ENCODE assay signal across 17 cellular contexts in genomic region chr3:56864886-56865527, GRCh38.
A peak's percentile ranks its signal among the peaks of the same experiment; 100 is the strongest.
DNase-seq lines count a peak whose midpoint lies in the region; ATAC-seq lines count a peak whose summit lies in the region.
"Had no signal": no experiment of that assay in that cellular context is flagged by ENCODE, and none has a peak within 500 bp of the region (broad histone marks: within the 10 kb centered on the region; RNA-seq: fewer than 3 reads in every experiment).

No MANE protein-coding gene starts in this region.

- H3K9me3 ChIP-seq in CD4-positive, CD25-positive, alpha-beta regulatory T cell (ENCODE audit: control insufficient read depth in 2 of 2, low read length in 2 of 2), result no peaks in the 10 kb centered on the region
- H3K9me3 ChIP-seq: BLaER1, Caco-2, HAP-1 had no signal

- H3K27ac Mint-ChIP-seq in CD4-positive, CD25-positive, alpha-beta regulatory T cell, result peak overlapping the region in 2 of 3 donors; percentile 14 to 44
- H3K27ac Mint-ChIP-seq in activated naive CD8-positive, alpha-beta T cell, result peak overlapping the region; percentile 71
- H3K27ac Mint-ChIP-seq in naive thymus-derived CD8-positive, alpha-beta T cell, result peak overlapping the region in 6 of 10 donors; percentile 15 to 57 (median 36)

- H3K4me1 Mint-ChIP-seq in CD4-positive, CD25-positive, alpha-beta regulatory T cell, result peaks cover 56 to 78% (median 67%) of the 10 kb centered on the region in 4 donors
- peaks cover 83% of the 10 kb centered on the region for H3K4me1 Mint-ChIP-seq in activated naive CD8-positive, alpha-beta T cell (ENCODE audit: low read depth)
- H3K4me1 Mint-ChIP-seq in naive thymus-derived CD8-positive, alpha-beta T cell, result peaks cover 34 to 81% (median 59%) of the 10 kb centered on the region in 4 donors

- no peak overlapping the region for H3K4me3 ChIP-seq in CD4-positive, CD25-positive, alpha-beta regulatory T cell (ENCODE audit: low read depth, low read length)
- H3K4me3 ChIP-seq: BLaER1, HAP-1 had no signal

- no peaks in the 10 kb centered on the region for H3K27me3 ChIP-seq in CD4-positive, CD25-positive, alpha-beta regulatory T cell (ENCODE audit: control insufficient read depth, insufficient read depth, low read length)
- H3K27me3 ChIP-seq: BLaER1 had no signal

- no peak for ATAC-seq in CD4-positive, CD25-positive, alpha-beta regulatory T cell (ENCODE audit: low read depth in 2 of 2)
- ATAC-seq in naive thymus-derived CD8-positive, alpha-beta T cell, result no peak
- ATAC-seq in HG02938 (IDR thresholded peaks at IDR 0.05; ENCODE audit: unreplicated experiment), result no peak
- no peak for ATAC-seq in GM21528 (IDR thresholded peaks at IDR 0.05; ENCODE audit: low FRiP score, unreplicated experiment)
- no peak for ATAC-seq in HG03354 (IDR thresholded peaks at IDR 0.05; ENCODE audit: poor library complexity, severe bottlenecking, unreplicated experiment)
- ATAC-seq: Panc1 had no signal

- H3K4me3 Mint-ChIP-seq in CD4-positive, CD25-positive, alpha-beta regulatory T cell, result no peak overlapping the region
- no peak overlapping the region for H3K4me3 Mint-ChIP-seq in activated naive CD8-positive, alpha-beta T cell
- no peak overlapping the region for H3K4me3 Mint-ChIP-seq in naive thymus-derived CD8-positive, alpha-beta T cell

- no peaks in the 10 kb centered on the region for H3K36me3 ChIP-seq in CD4-positive, CD25-positive, alpha-beta regulatory T cell (ENCODE audit: control insufficient read depth, insufficient read depth, low read length)
- H3K36me3 ChIP-seq: BLaER1, HAP-1 had no signal

- H3K9me3 Mint-ChIP-seq in CD4-positive, CD25-positive, alpha-beta regulatory T cell, result peaks cover 0 to 6% (median 0%) of the 10 kb centered on the region in 7 donors
- H3K9me3 Mint-ChIP-seq in activated naive CD8-positive, alpha-beta T cell (ENCODE audit: low read depth), result no peaks in the 10 kb centered on the region
- H3K9me3 Mint-ChIP-seq in naive thymus-derived CD8-positive, alpha-beta T cell, result peaks cover 0 to 4% (median 0%) of the 10 kb centered on the region in 9 donors

- H3K27ac ChIP-seq in CD4-positive, CD25-positive, alpha-beta regulatory T cell (ENCODE audit: insufficient read depth, low read length, poor library complexity, severe bottlenecking), result peak overlapping the region; percentile 2
- H3K27ac ChIP-seq: BLaER1 had no signal

- no peaks in the 10 kb centered on the region for H3K36me3 Mint-ChIP-seq in CD4-positive, CD25-positive, alpha-beta regulatory T cell
- H3K36me3 Mint-ChIP-seq in activated naive CD8-positive, alpha-beta T cell, result no peaks in the 10 kb centered on the region
- H3K36me3 Mint-ChIP-seq in naive thymus-derived CD8-positive, alpha-beta T cell, result peaks cover 2 to 5% (median 2%) of the 10 kb centered on the region in 3 donors

- peak; percentile 15 for DNase-seq in Ammon's horn (ENCODE audit: low spot score)
- no peak for DNase-seq in CD4-positive, CD25-positive, alpha-beta regulatory T cell
- no peak for DNase-seq in naive thymus-derived CD8-positive, alpha-beta T cell
- DNase-seq: Caco-2, IMR-90, Kasumi-1, NCI-H187 treated with DMSO at 0.1 percent for 48 hours, NCI-H2171, NCI-H510A treated with DMSO at 0.1 percent for 48 hours, Right ventricle myocardium superior had no signal

- peaks cover 25% of the 10 kb centered on the region for H3K4me1 ChIP-seq in CD4-positive, CD25-positive, alpha-beta regulatory T cell (ENCODE audit: control insufficient read depth, insufficient read depth, low read length, poor library complexity, severe bottlenecking)
- H3K4me1 ChIP-seq: BLaER1, Caco-2, HAP-1 had no signal

- no peaks in the 10 kb centered on the region for H3K27me3 Mint-ChIP-seq in CD4-positive, CD25-positive, alpha-beta regulatory T cell
- no peaks in the 10 kb centered on the region for H3K27me3 Mint-ChIP-seq in activated naive CD8-positive, alpha-beta T cell
- H3K27me3 Mint-ChIP-seq in naive thymus-derived CD8-positive, alpha-beta T cell, result no peaks in the 10 kb centered on the region

- POLR2A ChIA-PET in naive thymus-derived CD8-positive, alpha-beta T cell (lab: Charles Lee), result interaction anchor here (0.6 to 1.4 kb wide), 3 partner anchors 17 to 122 kb away, joined by 3 to 4 read pairs (median 3); no protein-coding TSS in a partner anchor
